ENCODE assay signal across 11 cellular contexts in genomic region chrX:33726281-33727160, GRCh38.
DNase-seq lines count a peak whose midpoint lies in the region; ATAC-seq and TF ChIP-seq lines count a peak whose summit lies in the region.
"Had no signal": no experiment of that assay in that cellular context is flagged by ENCODE, and none has a peak within 500 bp of the region (broad histone marks: within the 10 kb centered on the region; RNA-seq: fewer than 3 reads in every experiment).

No MANE protein-coding gene starts in this region.

- DNase-seq in brain microvascular endothelial cell, result no peak
- peak; percentile 1 for DNase-seq in iPS-NIHi11 (ENCODE audit: low spot score)
- peak; percentile 20 for DNase-seq in retina
- no peak for DNase-seq in GDM1 (lab: John Stamatoyannopoulos, UW)
- no peak for DNase-seq in DMS153 treated with DMSO at 0.1 percent for 48 hours (lab: John Stamatoyannopoulos, UW; ENCODE audit: unreplicated experiment)
- DNase-seq: activated naive CD4-positive, alpha-beta T cell treated with anti-CD3 and anti-CD28 coated beads, Interleukin-2, amount 10 ng/mL, durations not matched to agents 7 days and 5 days; NCI-H2227 treated with DMSO at 0.1 percent for 48 hours; stimulated activated naive CD4-positive, alpha-beta T cell treated with Interleukin-2 at 50 U/mL for 16 hours had no signal

- no peaks in the 10 kb centered on the region for H3K9me3 ChIP-seq in ES-I3 (ENCODE audit: control insufficient read depth, insufficient read depth, low read length)

- TF ChIP-seq CTCF in brain microvascular endothelial cell (IDR thresholded peaks at IDR 0.05; ENCODE audit: low read depth, low read length, missing control alignments), result no peak

- H3K4me3 ChIP-seq in brain microvascular endothelial cell (ENCODE audit: low read depth, low read length), result peak overlapping the region; percentile 36

- ATAC-seq in GM18498 (IDR thresholded peaks at IDR 0.05; ENCODE audit: unreplicated experiment) (no peak), HG03571 (IDR thresholded peaks at IDR 0.05; ENCODE audit: unreplicated experiment) (no peak)

- in situ Hi-C loops in brain microvascular endothelial cell (cut with HindIII; ENCODE audit: low pct_ligation_motif_present, low sequenced_read_pairs), result no loop called here

- H3K36me3 ChIP-seq in ES-I3 (ENCODE audit: insufficient read depth, low read length) (no peaks in the 10 kb centered on the region), brain microvascular endothelial cell (replicated peaks) (no peaks in the 10 kb centered on the region)

- H3K9ac ChIP-seq in ES-I3 (ENCODE audit: low read depth, low read length), result peak overlapping the region; percentile 60

- H3K4me1 ChIP-seq in ES-I3 (ENCODE audit: insufficient read depth, low read length), result no peaks in the 10 kb centered on the region

- no peak overlapping the region for H3K27ac ChIP-seq in brain microvascular endothelial cell

- no peaks in the 10 kb centered on the region for H3K27me3 ChIP-seq in brain microvascular endothelial cell (replicated peaks)

Comparison
In these comparisons a context has a peak if more than half of its experiments do, and no peak if none do; other contexts are left out.
1. DNase-seq: peak in iPS-NIHi11 (single experiment) and retina (single experiment); none in brain microvascular endothelial cell (single experiment), GDM1 (single experiment) and DMS153 treated with DMSO at 0.1 percent for 48 hours (single experiment).